ENCODE assay signal across 1 cellular context in the genomic region with DNA sequence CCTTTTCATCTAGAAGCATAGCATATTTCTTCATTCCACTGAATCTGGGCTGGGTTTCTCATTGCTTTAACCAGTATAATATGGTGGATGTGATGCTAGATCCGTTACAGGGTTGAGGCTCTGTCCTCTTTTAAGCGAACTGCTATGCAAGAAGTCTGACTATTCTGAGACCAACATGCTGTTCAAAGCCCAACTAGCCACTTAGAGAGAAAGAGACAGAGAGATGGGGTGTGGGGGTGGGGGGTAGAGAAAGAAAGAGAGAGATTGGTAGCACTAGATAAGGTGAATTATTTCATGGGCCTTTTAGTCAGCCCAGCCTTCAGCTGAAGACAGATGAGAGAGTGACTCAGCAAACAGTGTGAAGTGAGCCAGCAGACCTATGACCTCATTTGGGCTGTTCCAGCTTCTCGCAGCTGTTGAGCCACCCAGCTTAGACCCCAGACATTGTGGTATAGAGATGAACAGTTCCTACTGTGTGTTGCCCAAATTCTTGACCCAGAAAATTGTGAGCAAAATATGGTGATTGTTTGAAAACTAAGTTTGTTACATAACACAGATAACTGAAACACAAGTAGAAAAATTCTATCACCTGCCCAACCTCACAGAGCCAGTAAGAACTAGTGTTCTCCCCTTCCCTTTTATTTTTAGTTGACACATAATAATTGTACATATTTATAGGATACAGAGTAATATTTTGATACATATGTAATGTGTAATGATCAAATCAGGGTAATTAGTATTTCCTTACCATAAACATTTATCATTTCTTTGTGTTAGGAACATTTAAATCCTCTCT.
TF ChIP-seq lines count a peak whose summit lies in the region.

No MANE protein-coding gene starts in this region.

TF ChIP-seq in K562, 482 proteins besides CTCF, POLR2A, EP300 and RAD21 (continued from another document and continues in another):
- TF ChIP-seq, protein P1, sequence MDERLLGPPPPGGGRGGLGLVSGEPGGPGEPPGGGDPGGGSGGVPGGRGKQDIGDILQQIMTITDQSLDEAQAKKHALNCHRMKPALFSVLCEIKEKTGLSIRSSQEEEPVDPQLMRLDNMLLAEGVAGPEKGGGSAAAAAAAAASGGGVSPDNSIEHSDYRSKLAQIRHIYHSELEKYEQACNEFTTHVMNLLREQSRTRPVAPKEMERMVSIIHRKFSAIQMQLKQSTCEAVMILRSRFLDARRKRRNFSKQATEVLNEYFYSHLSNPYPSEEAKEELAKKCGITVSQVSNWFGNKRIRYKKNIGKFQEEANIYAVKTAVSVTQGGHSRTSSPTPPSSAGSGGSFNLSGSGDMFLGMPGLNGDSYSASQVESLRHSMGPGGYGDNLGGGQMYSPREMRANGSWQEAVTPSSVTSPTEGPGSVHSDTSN (CRISPR knock-in tag; IDR thresholded peaks at IDR 0.05; ENCODE audit: low read depth): no peak
- TF ChIP-seq, protein P1 (tag; conservative IDR thresholded peaks at IDR 0.05; ENCODE audit: low read depth): peak; percentile 94
- TF ChIP-seq, protein P2, sequence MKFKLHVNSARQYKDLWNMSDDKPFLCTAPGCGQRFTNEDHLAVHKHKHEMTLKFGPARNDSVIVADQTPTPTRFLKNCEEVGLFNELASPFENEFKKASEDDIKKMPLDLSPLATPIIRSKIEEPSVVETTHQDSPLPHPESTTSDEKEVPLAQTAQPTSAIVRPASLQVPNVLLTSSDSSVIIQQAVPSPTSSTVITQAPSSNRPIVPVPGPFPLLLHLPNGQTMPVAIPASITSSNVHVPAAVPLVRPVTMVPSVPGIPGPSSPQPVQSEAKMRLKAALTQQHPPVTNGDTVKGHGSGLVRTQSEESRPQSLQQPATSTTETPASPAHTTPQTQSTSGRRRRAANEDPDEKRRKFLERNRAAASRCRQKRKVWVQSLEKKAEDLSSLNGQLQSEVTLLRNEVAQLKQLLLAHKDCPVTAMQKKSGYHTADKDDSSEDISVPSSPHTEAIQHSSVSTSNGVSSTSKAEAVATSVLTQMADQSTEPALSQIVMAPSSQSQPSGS (CRISPR knock-in tag; IDR thresholded peaks at IDR 0.05): 0 out of 2 replicates have a peak, but pooled peaks have one; percentile 41
- TF ChIP-seq RCOR1 (IDR thresholded peaks at IDR 0.05; ENCODE audit: borderline replicate concordance in 1 of 2, low read depth in 2 of 2, low read length in 2 of 2): peak in 1 of 2 experiments; percentile 90; a peak in 2 of 4 replicates
- TF ChIP-seq, protein P3, sequence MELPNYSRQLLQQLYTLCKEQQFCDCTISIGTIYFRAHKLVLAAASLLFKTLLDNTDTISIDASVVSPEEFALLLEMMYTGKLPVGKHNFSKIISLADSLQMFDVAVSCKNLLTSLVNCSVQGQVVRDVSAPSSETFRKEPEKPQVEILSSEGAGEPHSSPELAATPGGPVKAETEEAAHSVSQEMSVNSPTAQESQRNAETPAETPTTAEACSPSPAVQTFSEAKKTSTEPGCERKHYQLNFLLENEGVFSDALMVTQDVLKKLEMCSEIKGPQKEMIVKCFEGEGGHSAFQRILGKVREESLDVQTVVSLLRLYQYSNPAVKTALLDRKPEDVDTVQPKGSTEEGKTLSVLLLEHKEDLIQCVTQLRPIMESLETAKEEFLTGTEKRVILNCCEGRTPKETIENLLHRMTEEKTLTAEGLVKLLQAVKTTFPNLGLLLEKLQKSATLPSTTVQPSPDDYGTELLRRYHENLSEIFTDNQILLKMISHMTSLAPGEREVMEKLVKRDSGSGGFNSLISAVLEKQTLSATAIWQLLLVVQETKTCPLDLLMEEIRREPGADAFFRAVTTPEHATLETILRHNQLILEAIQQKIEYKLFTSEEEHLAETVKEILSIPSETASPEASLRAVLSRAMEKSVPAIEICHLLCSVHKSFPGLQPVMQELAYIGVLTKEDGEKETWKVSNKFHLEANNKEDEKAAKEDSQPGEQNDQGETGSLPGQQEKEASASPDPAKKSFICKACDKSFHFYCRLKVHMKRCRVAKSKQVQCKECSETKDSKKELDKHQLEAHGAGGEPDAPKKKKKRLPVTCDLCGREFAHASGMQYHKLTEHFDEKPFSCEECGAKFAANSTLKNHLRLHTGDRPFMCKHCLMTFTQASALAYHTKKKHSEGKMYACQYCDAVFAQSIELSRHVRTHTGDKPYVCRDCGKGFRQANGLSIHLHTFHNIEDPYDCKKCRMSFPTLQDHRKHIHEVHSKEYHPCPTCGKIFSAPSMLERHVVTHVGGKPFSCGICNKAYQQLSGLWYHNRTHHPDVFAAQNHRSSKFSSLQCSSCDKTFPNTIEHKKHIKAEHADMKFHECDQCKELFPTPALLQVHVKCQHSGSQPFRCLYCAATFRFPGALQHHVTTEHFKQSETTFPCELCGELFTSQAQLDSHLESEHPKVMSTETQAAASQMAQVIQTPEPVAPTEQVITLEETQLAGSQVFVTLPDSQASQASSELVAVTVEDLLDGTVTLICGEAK (IDR thresholded peaks at IDR 0.05): peak; percentile 8; the same call in 1 of the 2 replicates
- TF ChIP-seq, protein P3 (CRISPR knock-in tag; IDR thresholded peaks at IDR 0.05): no peak
- peak; percentile 7; the same call in 1 of the 2 replicates for TF ChIP-seq CUX1 (CRISPR knock-in tag; IDR thresholded peaks at IDR 0.05)
- TF ChIP-seq CBX1 (IDR thresholded peaks at IDR 0.05; ENCODE audit: low read depth): no peak
- TF ChIP-seq GTF2A2 (tag; IDR thresholded peaks at IDR 0.05): 0 out of 2 replicates have a peak, but pooled peaks have one; percentile 33
- TF ChIP-seq CBX3 (IDR thresholded peaks at IDR 0.05; ENCODE audit: borderline replicate concordance in 1 of 2, low read length in 2 of 2): peak in 1 of 2 experiments; percentile 62; a peak in 2 of 3 replicates
- TF ChIP-seq BACH1 (tag; IDR thresholded peaks at IDR 0.05): peak; percentile 98
- no peak for TF ChIP-seq RB1 (IDR thresholded peaks at IDR 0.05; ENCODE audit: low read depth)
- 0 out of 2 replicates have a peak, but pooled peaks have one; percentile 60 for TF ChIP-seq ETV1 (tag; conservative IDR thresholded peaks at IDR 0.05; ENCODE audit: low read depth)
- TF ChIP-seq EP400 (IDR thresholded peaks at IDR 0.05): peak; percentile 58
- peak; percentile 98 for TF ChIP-seq ZNF316 (IDR thresholded peaks at IDR 0.05)
- TF ChIP-seq ZKSCAN1 (IDR thresholded peaks at IDR 0.05; ENCODE audit: low read depth, low read length): peak; percentile 98
- TF ChIP-seq ZBTB17 (CRISPR knock-in tag; IDR thresholded peaks at IDR 0.05): peak; percentile 17; the same call in 1 of the 2 replicates
- peak; percentile 32; the same call in 1 of the 2 replicates for TF ChIP-seq GATAD2A (IDR thresholded peaks at IDR 0.05)
- 0 out of 2 replicates have a peak, but pooled peaks have one; percentile 46 for TF ChIP-seq ZNF253 (CRISPR knock-in tag; conservative IDR thresholded peaks at IDR 0.05)
- peak; percentile 62 for TF ChIP-seq CXXC5 (CRISPR knock-in tag; IDR thresholded peaks at IDR 0.05)
- no peak for TF ChIP-seq U2AF1 (optimal IDR thresholded peaks at IDR 0.05; ENCODE audit: low read depth, low read length)
- peak; percentile 87 for TF ChIP-seq DMBX1 (CRISPR knock-in tag; IDR thresholded peaks at IDR 0.05; ENCODE audit: borderline replicate concordance)
- no peak for TF ChIP-seq FOXA3 (CRISPR knock-in tag; conservative IDR thresholded peaks at IDR 0.05 in 1 of 2, IDR thresholded peaks at IDR 0.05 in 1 of 2)
- TF ChIP-seq, protein P4, sequence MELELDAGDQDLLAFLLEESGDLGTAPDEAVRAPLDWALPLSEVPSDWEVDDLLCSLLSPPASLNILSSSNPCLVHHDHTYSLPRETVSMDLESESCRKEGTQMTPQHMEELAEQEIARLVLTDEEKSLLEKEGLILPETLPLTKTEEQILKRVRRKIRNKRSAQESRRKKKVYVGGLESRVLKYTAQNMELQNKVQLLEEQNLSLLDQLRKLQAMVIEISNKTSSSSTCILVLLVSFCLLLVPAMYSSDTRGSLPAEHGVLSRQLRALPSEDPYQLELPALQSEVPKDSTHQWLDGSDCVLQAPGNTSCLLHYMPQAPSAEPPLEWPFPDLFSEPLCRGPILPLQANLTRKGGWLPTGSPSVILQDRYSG (tag; conservative IDR thresholded peaks at IDR 0.05; ENCODE audit: low read depth): peak; percentile 74; the same call in 1 of the 2 replicates
- peak in 1 of 2 experiments; percentile 23 for TF ChIP-seq NCOA2 (IDR thresholded peaks at IDR 0.05; ENCODE audit: partially characterized antibody in 2 of 2)
- TF ChIP-seq GATAD2B (IDR thresholded peaks at IDR 0.05; ENCODE audit: borderline replicate concordance): peak; percentile 18
- no peak for TF ChIP-seq ZBTB2 (IDR thresholded peaks at IDR 0.05)
- TF ChIP-seq, protein P5, sequence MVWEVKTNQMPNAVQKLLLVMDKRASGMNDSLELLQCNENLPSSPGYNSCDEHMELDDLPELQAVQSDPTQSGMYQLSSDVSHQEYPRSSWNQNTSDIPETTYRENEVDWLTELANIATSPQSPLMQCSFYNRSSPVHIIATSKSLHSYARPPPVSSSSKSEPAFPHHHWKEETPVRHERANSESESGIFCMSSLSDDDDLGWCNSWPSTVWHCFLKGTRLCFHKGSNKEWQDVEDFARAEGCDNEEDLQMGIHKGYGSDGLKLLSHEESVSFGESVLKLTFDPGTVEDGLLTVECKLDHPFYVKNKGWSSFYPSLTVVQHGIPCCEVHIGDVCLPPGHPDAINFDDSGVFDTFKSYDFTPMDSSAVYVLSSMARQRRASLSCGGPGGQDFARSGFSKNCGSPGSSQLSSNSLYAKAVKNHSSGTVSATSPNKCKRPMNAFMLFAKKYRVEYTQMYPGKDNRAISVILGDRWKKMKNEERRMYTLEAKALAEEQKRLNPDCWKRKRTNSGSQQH (CRISPR knock-in tag; IDR thresholded peaks at IDR 0.05): peak; percentile 71; the same call in 1 of the 2 replicates
- peak; percentile 81 for TF ChIP-seq CREM (IDR thresholded peaks at IDR 0.05; ENCODE audit: low read depth)
